Comparison of ENCODE assay signal across 21 cellular contexts in the genomic region with DNA sequence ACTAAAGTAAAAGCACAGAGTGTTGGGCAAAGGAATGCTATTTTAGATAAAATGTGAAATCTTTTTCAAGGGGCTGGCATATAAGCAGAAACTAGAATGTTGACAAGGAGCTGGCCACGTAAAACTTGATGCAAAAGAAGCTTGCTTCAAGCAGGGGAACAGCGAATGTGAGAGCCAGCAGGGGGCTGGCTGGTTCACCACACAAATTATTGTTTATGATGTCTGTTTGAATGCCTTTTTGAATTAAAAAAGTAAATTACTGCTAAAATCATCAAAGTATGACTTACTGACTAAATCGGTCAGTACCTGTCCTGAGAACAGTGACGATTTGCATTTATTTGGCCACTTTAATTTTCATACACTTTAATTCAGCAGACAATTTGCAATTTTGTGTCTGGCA. TPM values are rescaled to one million over a fixed set of nuclear protein-coding genes. Genes with fewer than 3 reads are reported as not detected.
DNase-seq lines count a peak whose midpoint lies in the region; FAIRE-seq and TF ChIP-seq lines count a peak whose summit lies in the region.
"Had no signal": no experiment of that assay in that cellular context is flagged by ENCODE, and none has a peak within 500 bp of the region (broad histone marks: within the 10 kb centered on the region; RNA-seq: fewer than 3 reads in every experiment).

No MANE protein-coding gene starts in this region.

- H2BK120ac ChIP-seq in H9 (ENCODE audit: low read depth, low read length, poor library complexity, severe bottlenecking) (no peak overlapping the region), trophoblast cell (ENCODE audit: insufficient read depth, low read length, poor library complexity) (no peak overlapping the region)

- H3K18ac ChIP-seq in H9 (ENCODE audit: insufficient read length, low read depth, low read length) (no peak overlapping the region), trophoblast cell (ENCODE audit: low read length) (no peak overlapping the region)

- H3K14ac ChIP-seq in H9 (ENCODE audit: insufficient read depth, low read length) (no peak overlapping the region), trophoblast cell (ENCODE audit: low read length) (no peak overlapping the region)

- H3K4me3 ChIP-seq in OCI-LY7 (ENCODE audit: low read depth, low read length, poor library complexity, severe bottlenecking), result no peak overlapping the region
- H3K4me3 ChIP-seq in endodermal cell (ENCODE audit: low read length), result no peak overlapping the region
- no peak overlapping the region for H3K4me3 ChIP-seq in trophoblast cell (ENCODE audit: low read depth, low read length)
- H3K4me3 ChIP-seq: PC-9, SJSA1 had no signal

- no peak overlapping the region for H2AFZ ChIP-seq in H9 (ENCODE audit: low read length)
- peak overlapping the region; percentile 26; the same call in 1 of the 2 replicates for H2AFZ ChIP-seq in OCI-LY7 (ENCODE audit: low read length)
- no peak overlapping the region for H2AFZ ChIP-seq in trophoblast cell (ENCODE audit: insufficient read depth, low read length, poor library complexity)
- H2AFZ ChIP-seq: PC-9 had no signal

- no peaks in the 10 kb centered on the region for H4K20me1 ChIP-seq in H9 (ENCODE audit: control insufficient read depth, insufficient read depth, insufficient read length)
- no peaks in the 10 kb centered on the region for H4K20me1 ChIP-seq in OCI-LY7 (ENCODE audit: insufficient read depth, low read length)

- H3K4me1 Mint-ChIP-seq in H9 (peaks cover 11 to 14% of the 10 kb centered on the region in 2 experiments), endodermal cell (peaks cover 6% of the 10 kb centered on the region), type B pancreatic cell (ENCODE audit: unreplicated experiment) (peaks cover 12% of the 10 kb centered on the region)

- no peak overlapping the region for H4K5ac ChIP-seq in H9 (ENCODE audit: insufficient read length, low read depth, low read length)

- no peak overlapping the region for H4K12ac ChIP-seq in trophoblast cell (ENCODE audit: low read depth, low read length)

- H3K27me3 ChIP-seq in H9 (ENCODE audit: insufficient read depth, low read length) (no peaks in the 10 kb centered on the region), endodermal cell (ENCODE audit: control insufficient read depth, insufficient read depth, low read length, poor library complexity, severe bottlenecking) (no peaks in the 10 kb centered on the region), trophoblast cell (ENCODE audit: insufficient read depth, low read length) (no peaks in the 10 kb centered on the region)
- H3K27me3 ChIP-seq: SJSA1 had no signal

- CTCF ChIA-PET in OCI-LY7 (lab: Charles Lee; ENCODE audit: unreplicated experiment), result no interaction called here

- H3K4me1 ChIP-seq in H9 (ENCODE audit: insufficient read depth, low read length), result no peaks in the 10 kb centered on the region
- no peaks in the 10 kb centered on the region for H3K4me1 ChIP-seq in OCI-LY7 (ENCODE audit: insufficient read depth, low read length, poor library complexity, severe bottlenecking)
- no peaks in the 10 kb centered on the region for H3K4me1 ChIP-seq in endodermal cell (ENCODE audit: control insufficient read depth, insufficient read depth, low read length)
- H3K4me1 ChIP-seq in trophoblast cell (ENCODE audit: control insufficient read depth in 1 of 2, insufficient read depth in 2 of 2, low read length in 2 of 2), result no peaks in the 10 kb centered on the region

- H2BK15ac ChIP-seq in H9 (ENCODE audit: low read depth, low read length), result no peak overlapping the region

- H2BK5ac ChIP-seq in H9 (ENCODE audit: insufficient read length, low read length), result no peak overlapping the region
- H2BK5ac ChIP-seq in trophoblast cell (ENCODE audit: low read depth, low read length, poor library complexity), result no peak overlapping the region

- no peak overlapping the region for H3K56ac ChIP-seq in H9 (ENCODE audit: insufficient read length, low read depth, low read length)

- H4K8ac ChIP-seq in H9 (replicated peaks; ENCODE audit: insufficient read length, low read depth, low read length) (no peak overlapping the region), trophoblast cell (ENCODE audit: low read depth, low read length) (no peak overlapping the region)

- H4K91ac ChIP-seq in H9 (ENCODE audit: insufficient read length, low read depth, low read length), result no peak overlapping the region
- no peak overlapping the region for H4K91ac ChIP-seq in trophoblast cell (ENCODE audit: low read depth, low read length)

- H3K27me3 Mint-ChIP-seq in H9 (ENCODE audit: low read depth) (no peaks in the 10 kb centered on the region), endodermal cell (ENCODE audit: insufficient read depth) (no peaks in the 10 kb centered on the region), type B pancreatic cell (no peaks in the 10 kb centered on the region)

- H2BK12ac ChIP-seq in H9 (ENCODE audit: insufficient read length, low read depth, low read length) (no peak overlapping the region), trophoblast cell (ENCODE audit: low read length) (no peak overlapping the region)

- H3K9me3 Mint-ChIP-seq in H9, result no peaks in the 10 kb centered on the region
- H3K9me3 Mint-ChIP-seq in endodermal cell, result no peaks in the 10 kb centered on the region
- peaks cover 8% of the 10 kb centered on the region for H3K9me3 Mint-ChIP-seq in type B pancreatic cell

- H3K23ac ChIP-seq in H9 (ENCODE audit: insufficient read length, low read depth, low read length) (no peak overlapping the region), trophoblast cell (ENCODE audit: low read length) (no peak overlapping the region)

- H2AK5ac ChIP-seq in H9 (ENCODE audit: insufficient read length, low read length) (no peak overlapping the region), trophoblast cell (ENCODE audit: low read length) (no peak overlapping the region)

- TF ChIP-seq CTCF in H9 (conservative IDR thresholded peaks at IDR 0.05) (peak; percentile 17; the same call in 1 of the 3 replicates), OCI-LY7 (conservative IDR thresholded peaks at IDR 0.05; ENCODE audit: low read length) (no peak), endodermal cell (conservative IDR thresholded peaks at IDR 0.05) (peak; percentile 34), type B pancreatic cell (conservative IDR thresholded peaks at IDR 0.05) (peak; percentile 27)

- no peak overlapping the region for H3K27ac ChIP-seq in H9 (ENCODE audit: insufficient read length, low read depth, low read length)
- H3K27ac ChIP-seq in OCI-LY7 (ENCODE audit: low read depth, low read length, poor library complexity, severe bottlenecking), result no peak overlapping the region
- no peak overlapping the region for H3K27ac ChIP-seq in endodermal cell (ENCODE audit: low read depth, low read length)
- no peak overlapping the region for H3K27ac ChIP-seq in trophoblast cell (ENCODE audit: low read depth, low read length)
- H3K27ac ChIP-seq: PC-9, SJSA1 had no signal

- H3K23me2 ChIP-seq in H9 (ENCODE audit: insufficient read length, low read depth, low read length, poor library complexity, severe bottlenecking), result no peaks in the 10 kb centered on the region

- H3K27ac Mint-ChIP-seq in H9 (no peak overlapping the region), endodermal cell (no peak overlapping the region), type B pancreatic cell (no peak overlapping the region)

- no peak overlapping the region for H3K4ac ChIP-seq in H9 (ENCODE audit: low read depth, low read length)
- no peak overlapping the region for H3K4ac ChIP-seq in trophoblast cell (ENCODE audit: low read depth, low read length)

- intact Hi-C loops in OCI-LY7 (cut with micrococcal nuclease; ENCODE audit: unreplicated experiment), result no loop called here

- DNase-seq in H9, result no peak
- no peak for DNase-seq in OCI-LY7 (ENCODE audit: low spot score)
- no peak for DNase-seq in endodermal cell
- DNase-seq in type B pancreatic cell (ENCODE audit: extremely low spot score, unreplicated experiment), result no peak
- DNase-seq in frontal cortex (ENCODE audit: low spot score in 2 of 2), result no peak
- no peak for DNase-seq in urothelium cell line (ENCODE audit: low spot score)
- no peak for DNase-seq in trophoblast cell
- DNase-seq: DMS153, GOT3, HCEC 1CT, Karpas-422, NCI-H1105, NCI-H1436 treated with DMSO at 0.1 percent for 48 hours, NCI-H187 treated with DMSO at 0.1 percent for 48 hours, NCI-H2171 treated with DMSO at 0.1 percent for 48 hours, NCI-H345, NCI-H510A treated with DMSO at 0.1 percent for 48 hours, PC-9, Right ventricle myocardium superior, RPMI8226 had no signal

- H2BK20ac ChIP-seq in H9 (ENCODE audit: low read depth, low read length, poor library complexity, severe bottlenecking), result no peak overlapping the region

- H3K36me3 ChIP-seq in OCI-LY7 (ENCODE audit: insufficient read depth, low read length), result no peaks in the 10 kb centered on the region
- no peaks in the 10 kb centered on the region for H3K36me3 ChIP-seq in endodermal cell (ENCODE audit: control insufficient read depth, insufficient read depth, low read length)
- no peaks in the 10 kb centered on the region for H3K36me3 ChIP-seq in trophoblast cell (ENCODE audit: control insufficient read depth in 1 of 2, insufficient read depth in 2 of 2, low read length in 2 of 2)
- H3K36me3 ChIP-seq: SJSA1 had no signal

- no TSS peak for BruUV-seq in OCI-LY7 (replicated peaks; lab: Mats Ljungman, UMichigan)

- FAIRE-seq in frontal cortex (lab: Jason Lieb, UNC) (no peak), urothelium cell line (lab: Jason Lieb, UNC) (no peak)

- H3K4me3 Mint-ChIP-seq in H9 (no peak overlapping the region), endodermal cell (no peak overlapping the region), type B pancreatic cell (no peak overlapping the region)

- H3K4me2 ChIP-seq in H9 (ENCODE audit: insufficient read depth, insufficient read length, low read length) (no peak overlapping the region), OCI-LY7 (ENCODE audit: low read length) (no peak overlapping the region), trophoblast cell (ENCODE audit: low read length) (no peak overlapping the region)
- H3K4me2 ChIP-seq: PC-9 had no signal

- H3K9ac ChIP-seq in H9 (ENCODE audit: extremely low read depth, insufficient read length, low read length), result no peak overlapping the region
- H3K9ac ChIP-seq in endodermal cell (ENCODE audit: extremely low read depth, low read length, poor library complexity, severe bottlenecking), result no peak overlapping the region
- H3K9ac ChIP-seq in trophoblast cell (ENCODE audit: low read length), result no peak overlapping the region

- H3K9me2 ChIP-seq in OCI-LY7 (ENCODE audit: insufficient read depth, low read length), result no peaks in the 10 kb centered on the region

- H3K79me1 ChIP-seq in H9 (ENCODE audit: insufficient read depth, low read depth, low read length, poor library complexity, severe bottlenecking), result no peaks in the 10 kb centered on the region
- no peaks in the 10 kb centered on the region for H3K79me1 ChIP-seq in trophoblast cell (ENCODE audit: low read length)

- no CpG with 5 or more reads among the region's 4 CpGs for WGBS in H9 (ENCODE audit: extremely low coverage, insufficient read length, low lambda C conversion rate)
- WGBS in endodermal cell (ENCODE audit: insufficient coverage in 1 of 2, insufficient read length in 1 of 2), 2 experiments, result 48 to 85% methylated on average over 2 to 4 of the region's 4 CpGs
- WGBS in trophoblast cell (ENCODE audit: extremely low coverage, insufficient coverage, insufficient read length), result no CpG with 5 or more reads among the region's 4 CpGs

- H3K9me3 ChIP-seq in H9 (ENCODE audit: control insufficient read depth, low read depth, low read length) (no peaks in the 10 kb centered on the region), OCI-LY7 (ENCODE audit: low read length) (no peaks in the 10 kb centered on the region), endodermal cell (ENCODE audit: control insufficient read depth, low read length) (no peaks in the 10 kb centered on the region), trophoblast cell (ENCODE audit: insufficient read depth, low read depth, low read length) (no peaks in the 10 kb centered on the region)
- H3K9me3 ChIP-seq: SJSA1 had no signal

- no peaks in the 10 kb centered on the region for H3K79me2 ChIP-seq in H9 (ENCODE audit: insufficient read depth, low read length)
- no peaks in the 10 kb centered on the region for H3K79me2 ChIP-seq in OCI-LY7 (ENCODE audit: insufficient read depth, low read depth, low read length)
- H3K79me2 ChIP-seq in trophoblast cell (ENCODE audit: control insufficient read depth, insufficient read depth, low read length, poor library complexity), result no peaks in the 10 kb centered on the region

- H3K36me3 Mint-ChIP-seq in H9 (ENCODE audit: insufficient read depth in 1 of 3, low read depth in 3 of 3) (no peaks in the 10 kb centered on the region), endodermal cell (ENCODE audit: low read depth) (no peaks in the 10 kb centered on the region), type B pancreatic cell (no peaks in the 10 kb centered on the region)

- no peak overlapping the region for H3T11ph ChIP-seq in H9 (ENCODE audit: low read length)

- POLR2A ChIA-PET in OCI-LY7 (lab: Charles Lee), result no interaction called here

RNA-seq across cellular contexts. Expression of gene TMTC2, which starts 38.9 kb away (rescaled TPM):
- total RNA-seq in H9 (2021) (2.8 and 3.1 TPM in 2 replicates), OCI-LY7 (2022) (5.6 and 6.2 TPM in 2 replicates), endodermal cell (10 to 100 TPM in 1 of 2 donors, 1 to 10 TPM in 1; 7.2 to 10.8 TPM), type B pancreatic cell (ENCODE audit: low replicate concordance) (13.5 and 31.0 TPM in 2 replicates), frontal cortex (15.9 TPM)
- total RNA-seq in OCI-LY7 (2014; rRNA removed; shearing (Covaris generic)), result 8.1 and 8.4 TPM in 2 replicates
- 23.2 TPM for polyA plus RNA-seq in endodermal cell (2013, experiment 1 of 2)
- 20.9 TPM for polyA plus RNA-seq in endodermal cell (2013, experiment 2 of 2)
- 36.7 and 39.0 TPM in 2 replicates for polyA plus RNA-seq in trophoblast cell (2013)
